ENCODE assay signal across 8 cellular contexts in genomic region chr17:50950002-50950877, GRCh38.
DNase-seq lines count a peak whose midpoint lies in the region; ATAC-seq, FAIRE-seq and TF ChIP-seq lines count a peak whose summit lies in the region.

No MANE protein-coding gene starts in this region.

- H3K4me3 Mint-ChIP-seq in naive thymus-derived CD8-positive, alpha-beta T cell, result peak overlapping the region in 3 of 10 donors; percentile 33 to 54 (median 45)

- intact Hi-C loops in PC-9 (cut with micrococcal nuclease; ENCODE audit: unreplicated experiment), result loop anchor here (1.0 to 10.0 kb wide), 5 partner anchors 48 to 463 kb away; partner anchors contain the start of genes SPATA20 and TOB1

- H3K27ac ChIP-seq in PC-9, result peak overlapping the region; percentile 73
- H3K27ac ChIP-seq in fibroblast of lung (ENCODE audit: insufficient read depth, low read length), result peak overlapping the region; percentile 92

- peaks cover 41% of the 10 kb centered on the region for H3F3A ChIP-seq in PC-9 (ENCODE audit: insufficient read depth, low read depth)

- CTCF ChIA-PET in PC-9 (lab: Charles Lee), result interaction anchor here (0.7 to 2.1 kb wide), 4 partner anchors 19 to 98 kb away, joined by 3 to 9 read pairs (median 3); no protein-coding TSS in a partner anchor

- peaks cover 59% of the 10 kb centered on the region for H3K4me1 ChIP-seq in PC-9 (replicated peaks; ENCODE audit: insufficient read depth)
- peaks cover 34% of the 10 kb centered on the region for H3K4me1 ChIP-seq in fibroblast of lung (ENCODE audit: control insufficient read depth, extremely low read depth, insufficient read depth, low read length)

- H3K9me3 ChIP-seq in PC-9 (ENCODE audit: insufficient read depth, low read depth) (no peaks in the 10 kb centered on the region), fibroblast of lung (ENCODE audit: control insufficient read depth, insufficient read depth, low read depth, low read length) (no peaks in the 10 kb centered on the region)

- TF ChIP-seq CTCF in PC-9 (conservative IDR thresholded peaks at IDR 0.05) (peak; percentile 90), fibroblast of lung (conservative IDR thresholded peaks at IDR 0.05 in 1 of 2, IDR thresholded peaks at IDR 0.05 in 1 of 2; ENCODE audit: low read depth in 1 of 2, low read length in 2 of 2) (peak; percentile 61 to 63)

- H3K27me3 ChIP-seq in PC-9 (ENCODE audit: insufficient read depth, low read depth) (no peaks in the 10 kb centered on the region), fibroblast of lung (ENCODE audit: control insufficient read depth, insufficient read depth, low read length) (no peaks in the 10 kb centered on the region)

- TSS peak; percentile 68 for BruUV-seq in PC-9 (replicated peaks; lab: Mats Ljungman, UMichigan)

- peak overlapping the region in 9 of 10 donors; percentile 49 to 90 (median 70) for H3K27ac Mint-ChIP-seq in naive thymus-derived CD8-positive, alpha-beta T cell

- H3K36me3 Mint-ChIP-seq in naive thymus-derived CD8-positive, alpha-beta T cell, result no peaks in the 10 kb centered on the region

- no peaks in the 10 kb centered on the region for H3K27me3 Mint-ChIP-seq in naive thymus-derived CD8-positive, alpha-beta T cell

- FAIRE-seq in HTR-8/SVneo (lab: Jason Lieb, UNC), result peak; percentile 98

- ATAC-seq in naive thymus-derived CD8-positive, alpha-beta T cell, result peak; percentile 92 to 95
- no peak for ATAC-seq in HG03159 (IDR thresholded peaks at IDR 0.05; ENCODE audit: unreplicated experiment)

- POLR2A ChIA-PET in PC-9 (lab: Charles Lee; ENCODE audit: unreplicated experiment), result interaction anchor here (0.6 kb wide), 1 partner anchor 83 kb away, joined by 6 read pairs; no protein-coding TSS in a partner anchor
- POLR2A ChIA-PET in naive thymus-derived CD8-positive, alpha-beta T cell (lab: Charles Lee), result interaction anchor here (0.6 to 15.2 kb wide), 9 partner anchors 28 to 315 kb away, joined by 3 to 535 read pairs (median 14); partner anchors contain the start of gene TOB1

- peak overlapping the region; percentile 73 for H3K9ac ChIP-seq in fibroblast of lung (ENCODE audit: insufficient read depth, low read length)

- no peaks in the 10 kb centered on the region for H4K20me1 ChIP-seq in PC-9 (ENCODE audit: insufficient read depth)
- no peaks in the 10 kb centered on the region for H4K20me1 ChIP-seq in fibroblast of lung (ENCODE audit: control insufficient read depth, extremely low read depth, insufficient read depth, low read length)

- H3K4me1 Mint-ChIP-seq in naive thymus-derived CD8-positive, alpha-beta T cell, result peaks cover 15 to 41% (median 36%) of the 10 kb centered on the region in 4 donors

- H3K4me3 ChIP-seq in PC-9 (peak overlapping the region; percentile 34; the same call in 1 of the 2 replicates), fibroblast of lung (replicated peaks in 1 of 4; ENCODE audit: control extremely low read depth in 1 of 4, insufficient read depth in 1 of 4, low read depth in 3 of 4, low read length in 4 of 4) (peak overlapping the region in 1 of 4 experiments; percentile 14)

- DNase-seq in ELF-1 (ENCODE audit: low read depth, low spot score), result peak; percentile 75
- DNase-seq in HTR-8/SVneo (ENCODE audit: insufficient read length, low spot score), result peak; percentile 89
- peak; percentile 91 to 96 for DNase-seq in PC-9
- DNase-seq in activated T-helper 1 cell treated with Interleukin-2 at 50 U/mL for 16 hours (ENCODE audit: low read depth), result peak; percentile 21
- DNase-seq in fibroblast of lung (ENCODE audit: low read depth in 2 of 2), result peak; percentile 89 to 90
- peak; percentile 34 to 84 (median 50) for DNase-seq in naive thymus-derived CD8-positive, alpha-beta T cell
- peak; percentile 84 for DNase-seq in superior temporal gyrus (ENCODE audit: extremely low spot score)

- H3K36me3 ChIP-seq in PC-9 (ENCODE audit: low read depth) (no peaks in the 10 kb centered on the region), fibroblast of lung (ENCODE audit: control insufficient read depth, insufficient read depth, low read length) (no peaks in the 10 kb centered on the region)

- no peaks in the 10 kb centered on the region for H3K9me3 Mint-ChIP-seq in naive thymus-derived CD8-positive, alpha-beta T cell

- H3K79me2 ChIP-seq in PC-9 (ENCODE audit: low read depth), result no peaks in the 10 kb centered on the region
- no peaks in the 10 kb centered on the region for H3K79me2 ChIP-seq in fibroblast of lung (ENCODE audit: control insufficient read depth, insufficient read depth, low read length)

- H3K4me2 ChIP-seq in PC-9 (peak overlapping the region; percentile 73), fibroblast of lung (ENCODE audit: extremely low read depth, insufficient read depth, low read length) (peak overlapping the region; percentile 56)

- H2AFZ ChIP-seq in PC-9 (peak overlapping the region; percentile 37), fibroblast of lung (ENCODE audit: low read length) (peak overlapping the region; percentile 92)

- H3K9me2 ChIP-seq in PC-9 (ENCODE audit: insufficient read depth), result no peaks in the 10 kb centered on the region

Comparison
In these comparisons a context has a peak if more than half of its experiments do, and no peak if none do; other contexts are left out.
1. DNase-seq: peak in every context shown above with its lines; median percentile 94 in PC-9; 90 in fibroblast of lung; 89 in HTR-8/SVneo; 84 in superior temporal gyrus; 75 in ELF-1; 50 in naive thymus-derived CD8-positive, alpha-beta T cell; 21 in activated T-helper 1 cell treated with Interleukin-2 at 50 U/mL for 16 hours.